ENCODE assay signal across 1 cellular context in the genomic region with DNA sequence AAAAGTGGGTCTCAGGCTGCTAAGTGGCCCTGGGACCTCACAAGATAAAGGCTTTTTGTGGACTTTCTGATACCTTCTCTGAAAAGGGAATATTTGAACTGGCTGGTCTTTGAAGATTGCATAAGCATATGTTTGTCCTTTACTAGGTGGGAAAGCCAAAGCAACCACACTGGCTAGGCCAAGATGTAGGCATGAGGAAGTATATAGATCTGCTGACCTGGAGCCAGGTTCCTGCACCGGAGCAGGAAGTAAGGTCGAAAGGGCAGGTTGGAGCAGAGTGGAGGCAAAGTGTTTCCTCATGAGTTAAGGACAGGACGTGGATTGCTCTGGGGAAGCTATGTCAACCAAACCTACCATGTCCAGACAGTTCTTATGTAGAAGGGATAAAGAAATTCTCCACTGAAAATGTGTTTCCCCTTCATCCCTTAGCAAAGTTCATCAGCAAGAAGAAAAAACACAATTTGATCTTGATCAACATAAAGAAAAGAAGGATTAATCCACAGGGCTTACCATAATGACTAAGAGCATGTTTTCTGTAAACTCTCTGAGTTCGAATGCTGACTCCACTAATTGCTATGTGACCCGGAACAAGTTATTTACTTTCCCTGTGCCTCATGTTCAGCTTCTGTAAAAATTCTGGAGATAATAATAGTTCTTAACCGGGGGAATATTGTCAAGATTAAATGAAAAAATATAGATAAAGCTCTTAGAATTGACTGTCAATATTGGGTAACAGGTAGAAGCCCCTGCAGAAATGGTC.
A peak's percentile ranks its signal among the peaks of the same experiment; 100 is the strongest.
TF ChIP-seq lines count a peak whose summit lies in the region.

No MANE protein-coding gene starts in this region.

TF ChIP-seq in HepG2, 621 proteins besides CTCF, POLR2A, EP300 and RAD21 (continued from another document and continues in another):
- TF ChIP-seq, protein P1, sequence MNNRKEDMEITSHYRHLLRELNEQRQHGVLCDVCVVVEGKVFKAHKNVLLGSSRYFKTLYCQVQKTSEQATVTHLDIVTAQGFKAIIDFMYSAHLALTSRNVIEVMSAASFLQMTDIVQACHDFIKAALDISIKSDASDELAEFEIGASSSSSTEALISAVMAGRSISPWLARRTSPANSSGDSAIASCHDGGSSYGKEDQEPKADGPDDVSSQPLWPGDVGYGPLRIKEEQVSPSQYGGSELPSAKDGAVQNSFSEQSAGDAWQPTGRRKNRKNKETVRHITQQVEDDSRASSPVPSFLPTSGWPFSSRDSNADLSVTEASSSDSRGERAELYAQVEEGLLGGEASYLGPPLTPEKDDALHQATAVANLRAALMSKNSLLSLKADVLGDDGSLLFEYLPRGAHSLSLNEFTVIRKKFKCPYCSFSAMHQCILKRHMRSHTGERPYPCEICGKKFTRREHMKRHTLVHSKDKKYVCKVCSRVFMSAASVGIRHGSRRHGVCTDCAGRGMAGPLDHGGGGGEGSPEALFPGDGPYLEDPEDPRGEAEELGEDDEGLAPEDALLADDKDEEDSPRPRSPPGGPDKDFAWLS (CRISPR knock-in tag; IDR thresholded peaks at IDR 0.05; ENCODE audit: borderline replicate concordance), result no peak
- TF ChIP-seq ZNF546 (CRISPR knock-in tag; conservative IDR thresholded peaks at IDR 0.05) (0 out of 2 replicates have a peak, but pooled peaks have one; percentile 37), MAFF (IDR thresholded peaks at IDR 0.05; ENCODE audit: low read depth, low read length) (no peak), ZEB1 (IDR thresholded peaks at IDR 0.05; ENCODE audit: insufficient replicate concordance, low read depth) (no peak), ELF3 (CRISPR knock-in tag; IDR thresholded peaks at IDR 0.05) (peak; percentile 99), ZNF44 (CRISPR knock-in tag; IDR thresholded peaks at IDR 0.05) (no peak), FLYWCH1 (CRISPR knock-in tag; IDR thresholded peaks at IDR 0.05) (no peak), SOX6 (IDR thresholded peaks at IDR 0.05) (no peak), SOX6 (CRISPR knock-in tag; IDR thresholded peaks at IDR 0.05) (peak; percentile 88), ETV5 (CRISPR knock-in tag; IDR thresholded peaks at IDR 0.05; ENCODE audit: borderline replicate concordance) (peak; percentile 93), ZBTB1 (CRISPR knock-in tag; IDR thresholded peaks at IDR 0.05; ENCODE audit: borderline replicate concordance) (no peak), CREB1 (IDR thresholded peaks at IDR 0.05) (no peak), CREB1 (CRISPR knock-in tag; IDR thresholded peaks at IDR 0.05) (peak; percentile 47; the same call in 1 of the 2 replicates), ZNF335 (CRISPR knock-in tag; IDR thresholded peaks at IDR 0.05) (peak; percentile 70), SOX5 (CRISPR knock-in tag; IDR thresholded peaks at IDR 0.05; ENCODE audit: borderline replicate concordance) (peak; percentile 74), KLF13 (CRISPR knock-in tag; IDR thresholded peaks at IDR 0.05) (no peak), PHF21A (CRISPR knock-in tag; IDR thresholded peaks at IDR 0.05) (peak; percentile 41), ZNF883 (CRISPR knock-in tag; IDR thresholded peaks at IDR 0.05; ENCODE audit: not compliant biosample characterization) (peak; percentile 40), ZKSCAN5 (CRISPR knock-in tag; IDR thresholded peaks at IDR 0.05) (no peak), ZNF775 (CRISPR knock-in tag; IDR thresholded peaks at IDR 0.05; ENCODE audit: borderline replicate concordance) (no peak), ZNF468 (CRISPR knock-in tag; IDR thresholded peaks at IDR 0.05) (no peak), FOXK1 (CRISPR knock-in tag; IDR thresholded peaks at IDR 0.05; ENCODE audit: borderline replicate concordance, low read depth) (peak; percentile 46; the same call in 1 of the 2 replicates), KLF16 (CRISPR knock-in tag; IDR thresholded peaks at IDR 0.05) (peak in 1 of 2 experiments; percentile 34; a peak in 1 of 4 replicates), FOXJ3 (CRISPR knock-in tag; IDR thresholded peaks at IDR 0.05; ENCODE audit: borderline replicate concordance) (peak; percentile 57; the same call in 1 of the 2 replicates), ZNF12 (CRISPR knock-in tag; IDR thresholded peaks at IDR 0.05) (peak; percentile 69; the same call in 1 of the 2 replicates), NFKBIZ (CRISPR knock-in tag; IDR thresholded peaks at IDR 0.05) (peak; percentile 40; the same call in 1 of the 2 replicates)
- TF ChIP-seq, protein P2, sequence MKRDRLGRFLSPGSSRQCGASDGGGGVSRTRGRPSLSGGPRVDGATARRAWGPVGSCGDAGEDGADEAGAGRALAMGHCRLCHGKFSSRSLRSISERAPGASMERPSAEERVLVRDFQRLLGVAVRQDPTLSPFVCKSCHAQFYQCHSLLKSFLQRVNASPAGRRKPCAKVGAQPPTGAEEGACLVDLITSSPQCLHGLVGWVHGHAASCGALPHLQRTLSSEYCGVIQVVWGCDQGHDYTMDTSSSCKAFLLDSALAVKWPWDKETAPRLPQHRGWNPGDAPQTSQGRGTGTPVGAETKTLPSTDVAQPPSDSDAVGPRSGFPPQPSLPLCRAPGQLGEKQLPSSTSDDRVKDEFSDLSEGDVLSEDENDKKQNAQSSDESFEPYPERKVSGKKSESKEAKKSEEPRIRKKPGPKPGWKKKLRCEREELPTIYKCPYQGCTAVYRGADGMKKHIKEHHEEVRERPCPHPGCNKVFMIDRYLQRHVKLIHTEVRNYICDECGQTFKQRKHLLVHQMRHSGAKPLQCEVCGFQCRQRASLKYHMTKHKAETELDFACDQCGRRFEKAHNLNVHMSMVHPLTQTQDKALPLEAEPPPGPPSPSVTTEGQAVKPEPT (CRISPR knock-in tag; IDR thresholded peaks at IDR 0.05; ENCODE audit: low read depth), result no peak
- TF ChIP-seq, protein P3, sequence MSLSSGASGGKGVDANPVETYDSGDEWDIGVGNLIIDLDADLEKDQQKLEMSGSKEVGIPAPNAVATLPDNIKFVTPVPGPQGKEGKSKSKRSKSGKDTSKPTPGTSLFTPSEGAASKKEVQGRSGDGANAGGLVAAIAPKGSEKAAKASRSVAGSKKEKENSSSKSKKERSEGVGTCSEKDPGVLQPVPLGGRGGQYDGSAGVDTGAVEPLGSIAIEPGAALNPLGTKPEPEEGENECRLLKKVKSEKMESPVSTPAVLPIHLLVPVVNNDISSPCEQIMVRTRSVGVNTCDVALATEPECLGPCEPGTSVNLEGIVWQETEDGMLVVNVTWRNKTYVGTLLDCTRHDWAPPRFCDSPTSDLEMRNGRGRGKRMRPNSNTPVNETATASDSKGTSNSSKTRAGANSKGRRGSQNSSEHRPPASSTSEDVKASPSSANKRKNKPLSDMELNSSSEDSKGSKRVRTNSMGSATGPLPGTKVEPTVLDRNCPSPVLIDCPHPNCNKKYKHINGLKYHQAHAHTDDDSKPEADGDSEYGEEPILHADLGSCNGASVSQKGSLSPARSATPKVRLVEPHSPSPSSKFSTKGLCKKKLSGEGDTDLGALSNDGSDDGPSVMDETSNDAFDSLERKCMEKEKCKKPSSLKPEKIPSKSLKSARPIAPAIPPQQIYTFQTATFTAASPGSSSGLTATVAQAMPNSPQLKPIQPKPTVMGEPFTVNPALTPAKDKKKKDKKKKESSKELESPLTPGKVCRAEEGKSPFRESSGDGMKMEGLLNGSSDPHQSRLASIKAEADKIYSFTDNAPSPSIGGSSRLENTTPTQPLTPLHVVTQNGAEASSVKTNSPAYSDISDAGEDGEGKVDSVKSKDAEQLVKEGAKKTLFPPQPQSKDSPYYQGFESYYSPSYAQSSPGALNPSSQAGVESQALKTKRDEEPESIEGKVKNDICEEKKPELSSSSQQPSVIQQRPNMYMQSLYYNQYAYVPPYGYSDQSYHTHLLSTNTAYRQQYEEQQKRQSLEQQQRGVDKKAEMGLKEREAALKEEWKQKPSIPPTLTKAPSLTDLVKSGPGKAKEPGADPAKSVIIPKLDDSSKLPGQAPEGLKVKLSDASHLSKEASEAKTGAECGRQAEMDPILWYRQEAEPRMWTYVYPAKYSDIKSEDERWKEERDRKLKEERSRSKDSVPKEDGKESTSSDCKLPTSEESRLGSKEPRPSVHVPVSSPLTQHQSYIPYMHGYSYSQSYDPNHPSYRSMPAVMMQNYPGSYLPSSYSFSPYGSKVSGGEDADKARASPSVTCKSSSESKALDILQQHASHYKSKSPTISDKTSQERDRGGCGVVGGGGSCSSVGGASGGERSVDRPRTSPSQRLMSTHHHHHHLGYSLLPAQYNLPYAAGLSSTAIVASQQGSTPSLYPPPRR (CRISPR knock-in tag; IDR thresholded peaks at IDR 0.05; ENCODE audit: borderline replicate concordance), result peak; percentile 66; the same call in 1 of the 2 replicates
- TF ChIP-seq, protein P4, sequence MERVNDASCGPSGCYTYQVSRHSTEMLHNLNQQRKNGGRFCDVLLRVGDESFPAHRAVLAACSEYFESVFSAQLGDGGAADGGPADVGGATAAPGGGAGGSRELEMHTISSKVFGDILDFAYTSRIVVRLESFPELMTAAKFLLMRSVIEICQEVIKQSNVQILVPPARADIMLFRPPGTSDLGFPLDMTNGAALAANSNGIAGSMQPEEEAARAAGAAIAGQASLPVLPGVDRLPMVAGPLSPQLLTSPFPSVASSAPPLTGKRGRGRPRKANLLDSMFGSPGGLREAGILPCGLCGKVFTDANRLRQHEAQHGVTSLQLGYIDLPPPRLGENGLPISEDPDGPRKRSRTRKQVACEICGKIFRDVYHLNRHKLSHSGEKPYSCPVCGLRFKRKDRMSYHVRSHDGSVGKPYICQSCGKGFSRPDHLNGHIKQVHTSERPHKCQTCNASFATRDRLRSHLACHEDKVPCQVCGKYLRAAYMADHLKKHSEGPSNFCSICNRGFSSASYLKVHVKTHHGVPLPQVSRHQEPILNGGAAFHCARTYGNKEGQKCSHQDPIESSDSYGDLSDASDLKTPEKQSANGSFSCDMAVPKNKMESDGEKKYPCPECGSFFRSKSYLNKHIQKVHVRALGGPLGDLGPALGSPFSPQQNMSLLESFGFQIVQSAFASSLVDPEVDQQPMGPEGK (CRISPR knock-in tag; IDR thresholded peaks at IDR 0.05), result peak; percentile 38
- TF ChIP-seq, protein P5, sequence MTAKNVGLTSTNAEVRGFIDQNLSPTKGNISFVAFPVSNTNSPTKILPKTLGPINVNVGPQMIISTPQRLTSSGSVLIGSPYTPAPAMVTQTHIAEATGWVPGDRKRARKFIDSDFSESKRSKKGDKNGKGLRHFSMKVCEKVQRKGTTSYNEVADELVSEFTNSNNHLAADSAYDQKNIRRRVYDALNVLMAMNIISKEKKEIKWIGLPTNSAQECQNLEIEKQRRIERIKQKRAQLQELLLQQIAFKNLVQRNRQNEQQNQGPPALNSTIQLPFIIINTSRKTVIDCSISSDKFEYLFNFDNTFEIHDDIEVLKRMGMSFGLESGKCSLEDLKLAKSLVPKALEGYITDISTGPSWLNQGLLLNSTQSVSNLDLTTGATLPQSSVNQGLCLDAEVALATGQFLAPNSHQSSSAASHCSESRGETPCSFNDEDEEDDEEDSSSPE (CRISPR knock-in tag; IDR thresholded peaks at IDR 0.05), result peak; percentile 56
- TF ChIP-seq, protein P6, sequence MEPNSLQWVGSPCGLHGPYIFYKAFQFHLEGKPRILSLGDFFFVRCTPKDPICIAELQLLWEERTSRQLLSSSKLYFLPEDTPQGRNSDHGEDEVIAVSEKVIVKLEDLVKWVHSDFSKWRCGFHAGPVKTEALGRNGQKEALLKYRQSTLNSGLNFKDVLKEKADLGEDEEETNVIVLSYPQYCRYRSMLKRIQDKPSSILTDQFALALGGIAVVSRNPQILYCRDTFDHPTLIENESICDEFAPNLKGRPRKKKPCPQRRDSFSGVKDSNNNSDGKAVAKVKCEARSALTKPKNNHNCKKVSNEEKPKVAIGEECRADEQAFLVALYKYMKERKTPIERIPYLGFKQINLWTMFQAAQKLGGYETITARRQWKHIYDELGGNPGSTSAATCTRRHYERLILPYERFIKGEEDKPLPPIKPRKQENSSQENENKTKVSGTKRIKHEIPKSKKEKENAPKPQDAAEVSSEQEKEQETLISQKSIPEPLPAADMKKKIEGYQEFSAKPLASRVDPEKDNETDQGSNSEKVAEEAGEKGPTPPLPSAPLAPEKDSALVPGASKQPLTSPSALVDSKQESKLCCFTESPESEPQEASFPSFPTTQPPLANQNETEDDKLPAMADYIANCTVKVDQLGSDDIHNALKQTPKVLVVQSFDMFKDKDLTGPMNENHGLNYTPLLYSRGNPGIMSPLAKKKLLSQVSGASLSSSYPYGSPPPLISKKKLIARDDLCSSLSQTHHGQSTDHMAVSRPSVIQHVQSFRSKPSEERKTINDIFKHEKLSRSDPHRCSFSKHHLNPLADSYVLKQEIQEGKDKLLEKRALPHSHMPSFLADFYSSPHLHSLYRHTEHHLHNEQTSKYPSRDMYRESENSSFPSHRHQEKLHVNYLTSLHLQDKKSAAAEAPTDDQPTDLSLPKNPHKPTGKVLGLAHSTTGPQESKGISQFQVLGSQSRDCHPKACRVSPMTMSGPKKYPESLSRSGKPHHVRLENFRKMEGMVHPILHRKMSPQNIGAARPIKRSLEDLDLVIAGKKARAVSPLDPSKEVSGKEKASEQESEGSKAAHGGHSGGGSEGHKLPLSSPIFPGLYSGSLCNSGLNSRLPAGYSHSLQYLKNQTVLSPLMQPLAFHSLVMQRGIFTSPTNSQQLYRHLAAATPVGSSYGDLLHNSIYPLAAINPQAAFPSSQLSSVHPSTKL (CRISPR knock-in tag; IDR thresholded peaks at IDR 0.05), result peak; percentile 94
- TF ChIP-seq, protein P7, sequence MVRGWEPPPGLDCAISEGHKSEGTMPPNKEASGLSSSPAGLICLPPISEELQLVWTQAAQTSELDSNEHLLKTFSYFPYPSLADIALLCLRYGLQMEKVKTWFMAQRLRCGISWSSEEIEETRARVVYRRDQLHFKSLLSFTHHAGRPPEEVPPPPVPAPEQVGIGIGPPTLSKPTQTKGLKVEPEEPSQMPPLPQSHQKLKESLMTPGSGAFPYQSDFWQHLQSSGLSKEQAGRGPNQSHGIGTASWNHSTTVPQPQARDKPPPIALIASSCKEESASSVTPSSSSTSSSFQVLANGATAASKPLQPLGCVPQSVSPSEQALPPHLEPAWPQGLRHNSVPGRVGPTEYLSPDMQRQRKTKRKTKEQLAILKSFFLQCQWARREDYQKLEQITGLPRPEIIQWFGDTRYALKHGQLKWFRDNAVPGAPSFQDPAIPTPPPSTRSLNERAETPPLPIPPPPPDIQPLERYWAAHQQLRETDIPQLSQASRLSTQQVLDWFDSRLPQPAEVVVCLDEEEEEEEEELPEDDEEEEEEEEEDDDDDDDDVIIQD (CRISPR knock-in tag; IDR thresholded peaks at IDR 0.05; ENCODE audit: low read depth), result peak; percentile 73
- TF ChIP-seq, protein P8, sequence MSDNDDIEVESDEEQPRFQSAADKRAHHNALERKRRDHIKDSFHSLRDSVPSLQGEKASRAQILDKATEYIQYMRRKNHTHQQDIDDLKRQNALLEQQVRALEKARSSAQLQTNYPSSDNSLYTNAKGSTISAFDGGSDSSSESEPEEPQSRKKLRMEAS (IDR thresholded peaks at IDR 0.05), result peak; percentile 51
